ENCODE assay signal across 7 cellular contexts in the genomic region with DNA sequence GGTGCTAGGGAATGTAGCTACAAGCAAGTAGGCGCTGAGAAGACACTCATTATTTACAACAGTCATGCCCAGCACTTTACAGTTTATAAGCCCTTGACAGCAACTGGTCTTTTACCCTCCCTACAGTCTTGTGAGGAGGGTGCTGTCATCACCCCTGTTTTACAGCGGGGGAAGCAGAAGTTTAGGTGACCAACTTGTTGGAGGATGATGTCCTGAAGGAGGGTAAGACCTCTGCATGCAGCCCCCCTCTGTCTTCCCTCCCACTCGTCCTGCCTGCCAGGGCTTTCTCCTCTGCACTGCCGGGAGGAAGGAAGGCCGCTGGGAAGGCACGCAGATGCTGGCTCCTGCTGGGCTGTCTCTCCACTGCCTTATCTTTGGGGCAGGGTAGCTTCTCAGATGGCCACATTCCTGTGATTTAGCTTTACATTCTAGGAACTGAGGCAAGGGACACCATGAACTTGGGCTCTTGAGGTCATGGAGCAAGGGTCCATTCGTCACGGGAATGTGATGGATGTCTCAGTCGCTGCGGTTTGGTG. TPM values are rescaled to one million over a fixed set of nuclear protein-coding genes. Genes with fewer than 3 reads are reported as not detected.
DNase-seq lines count a peak whose midpoint lies in the region; ATAC-seq and TF ChIP-seq lines count a peak whose summit lies in the region.

No MANE protein-coding gene starts in this region.

- H3K27me3 ChIP-seq in PC-9 (ENCODE audit: insufficient read depth, low read depth) (no peaks in the 10 kb centered on the region), left lung (no peaks in the 10 kb centered on the region), subcutaneous abdominal adipose tissue (ENCODE audit: control insufficient read depth in 5 of 5, insufficient read depth in 4 of 5, low read length in 5 of 5) (no peaks in the 10 kb centered on the region)

- peak; percentile 20 for ATAC-seq in left lung

- no peaks in the 10 kb centered on the region for H4K20me1 ChIP-seq in PC-9 (ENCODE audit: insufficient read depth)

- CTCF ChIA-PET in PC-9 (lab: Charles Lee) = no interaction called here

- peaks cover 6% of the 10 kb centered on the region; the same call in 1 of the 2 replicates for H3K4me1 ChIP-seq in PC-9 (replicated peaks; ENCODE audit: insufficient read depth)
- peaks cover 8 to 86% of the 10 kb centered on the region in 2 donors for H3K4me1 ChIP-seq in left lung
- H3K4me1 ChIP-seq in subcutaneous abdominal adipose tissue (ENCODE audit: control insufficient read depth in 5 of 5, insufficient read depth in 5 of 5, low read length in 5 of 5) = peaks cover 13 to 51% (median 40%) of the 10 kb centered on the region in 5 donors

- H3K9me2 ChIP-seq in PC-9 (ENCODE audit: insufficient read depth) = no peaks in the 10 kb centered on the region

- H3K9me3 ChIP-seq in PC-9 (ENCODE audit: insufficient read depth, low read depth) (peaks cover 34% of the 10 kb centered on the region), left lung (peaks cover 0 to 28% of the 10 kb centered on the region in 2 donors), subcutaneous abdominal adipose tissue (ENCODE audit: control insufficient read depth in 5 of 5, low read length in 5 of 5) (peaks cover 0 to 22% (median 7%) of the 10 kb centered on the region in 5 donors)

- BruUV-seq in PC-9 (replicated peaks; lab: Mats Ljungman, UMichigan) = TSS peak; percentile 60

- DNase-seq in PC-9 (no peak), cardiac fibroblast (ENCODE audit: low read depth in 2 of 2) (peak; percentile 59 to 88), left lung (no peak), NCI-H2029 (lab: John Stamatoyannopoulos, UW) (no peak), RKO (ENCODE audit: low spot score) (no peak)
- no peak for DNase-seq in stimulated activated CD4-positive, alpha-beta T cell treated with anti-CD3 and anti-CD28 coated beads, Interleukin-4, amount 100 ng/mL, for 4 hours

- H3F3A ChIP-seq in PC-9 (ENCODE audit: insufficient read depth, low read depth) = no peaks in the 10 kb centered on the region

- H3K4me3 ChIP-seq in PC-9 (peak overlapping the region; percentile 82; the same call in 1 of the 2 replicates), cardiac fibroblast (replicated peaks in 1 of 2; ENCODE audit: low read depth in 2 of 2, low read length in 2 of 2) (peak overlapping the region; percentile 75 to 81), left lung (peak overlapping the region; percentile 58 to 64), subcutaneous abdominal adipose tissue (ENCODE audit: low read depth in 1 of 5, low read length in 5 of 5) (peak overlapping the region; percentile 77 to 93 (median 89))

- POLR2A ChIA-PET in PC-9 (lab: Charles Lee; ENCODE audit: unreplicated experiment) = no interaction called here

- intact Hi-C loops in PC-9 (cut with micrococcal nuclease; ENCODE audit: unreplicated experiment) (no loop called here), left lung (cut with DNase I) (loop anchor here in 1 of 2 donors (10.0 kb wide), 1 partner anchor 119 kb away; no protein-coding TSS in a partner anchor)

- H3K9ac ChIP-seq in subcutaneous abdominal adipose tissue (ENCODE audit: low read length in 5 of 5) = peak overlapping the region; percentile 30 to 97 (median 87)

- H3K79me2 ChIP-seq in PC-9 (ENCODE audit: low read depth) = no peaks in the 10 kb centered on the region

- H2AFZ ChIP-seq in PC-9 = no peak overlapping the region

- H3K4me2 ChIP-seq in PC-9 = peak overlapping the region; percentile 98

- TF ChIP-seq CTCF in PC-9 (conservative IDR thresholded peaks at IDR 0.05) = no peak
- no peak for TF ChIP-seq CTCF in cardiac fibroblast (IDR thresholded peaks at IDR 0.05; ENCODE audit: low read depth, low read length)
- TF ChIP-seq CTCF in left lung (IDR thresholded peaks at IDR 0.05) = no peak

- no peak overlapping the region for H3K27ac ChIP-seq in PC-9
- H3K27ac ChIP-seq in left lung = peak overlapping the region; percentile 92 to 96
- peak overlapping the region; percentile 88 for H3K27ac ChIP-seq in subcutaneous abdominal adipose tissue (ENCODE audit: low read depth, low read length)

- H3K36me3 ChIP-seq in PC-9 (ENCODE audit: low read depth) (no peaks in the 10 kb centered on the region), left lung (peaks cover 0 to 25% of the 10 kb centered on the region in 2 donors), subcutaneous abdominal adipose tissue (ENCODE audit: control insufficient read depth in 5 of 5, insufficient read depth in 5 of 5, low read length in 5 of 5) (peaks cover 0 to 7% (median 0%) of the 10 kb centered on the region in 5 donors)

RNA-seq across cellular contexts. Expression of a gene that starts 1.0 kb away (rescaled TPM):
- 5.0 and 6.5 TPM in 2 replicates for total RNA-seq in PC-9 (2021)
- 100 to 1,000 TPM; 142 to 224 TPM for total RNA-seq in left lung

RNA-seq across cellular contexts. Expression of a gene that starts 43.3 kb away (rescaled TPM):
- total RNA-seq in PC-9 (2021) = 1.2 and 1.9 TPM in 2 replicates
- 1 to 10 TPM; 1.5 to 2.5 TPM for total RNA-seq in left lung

Comparison
In these comparisons a context has a peak if more than half of its experiments do, and no peak if none do; other contexts are left out.
1. DNase-seq: peak in cardiac fibroblast (2 of 2); none in PC-9 (0 of 2), left lung (0 of 2), NCI-H2029 (single experiment), RKO (single experiment) and stimulated activated CD4-positive, alpha-beta T cell treated with anti-CD3 and anti-CD28 coated beads, Interleukin-4, amount 100 ng/mL, for 4 hours (0 of 2).
2. RNA of a gene that starts 1.0 kb away (total RNA-seq): 142 to 224 TPM in left lung; 5.0 to 6.5 TPM in PC-9; every median in the first group is over 10 times any median in the second.
3. Peak in every context shown above with its lines, with median percentiles within 50 percentile points of each other: H3K4me3 ChIP-seq.